ENCODE assay signal across 1 cellular context in genomic region chr5:36575367-36575781, GRCh38.
TF ChIP-seq lines count a peak whose summit lies in the region.

No MANE protein-coding gene starts in this region.

TF ChIP-seq in HCT116, 20 proteins besides CTCF, POLR2A, EP300 and RAD21 (continued from another document):
- TF ChIP-seq YY1 (IDR thresholded peaks at IDR 0.05; ENCODE audit: extremely low read depth, insufficient replicate concordance, low read depth, low read length), result no peak
